11 cellular contexts compared by ENCODE assay signal in the genomic region with DNA sequence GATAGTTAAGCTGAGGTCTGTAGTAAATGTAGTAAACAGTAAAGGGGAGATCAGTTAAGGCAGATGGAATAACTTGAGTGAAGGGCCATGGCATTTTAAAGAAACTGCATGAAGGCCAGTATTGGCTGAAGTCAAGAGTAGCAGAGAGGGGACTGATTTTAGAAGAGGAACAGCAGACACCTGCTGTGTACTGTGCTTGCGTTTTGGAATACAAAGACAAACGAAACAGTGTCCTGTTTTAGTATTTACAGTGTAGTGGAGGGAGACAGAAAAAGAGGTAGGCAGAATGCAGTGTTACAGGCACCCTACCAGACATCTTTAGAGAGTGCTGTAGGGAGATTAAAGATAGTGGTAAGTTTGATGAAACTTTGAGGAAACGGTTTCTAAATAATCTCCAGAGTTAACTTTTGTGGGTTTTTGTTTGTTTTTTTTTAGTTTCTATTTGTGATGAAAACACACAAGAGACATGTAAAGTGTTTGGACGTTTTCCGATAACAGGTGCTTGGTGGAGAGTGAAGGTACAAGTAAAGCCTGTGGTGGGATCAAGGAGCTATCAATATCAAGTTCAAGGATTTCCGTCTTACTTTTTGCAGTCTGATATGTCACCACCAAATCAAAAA. TPM values are rescaled to one million over a fixed set of nuclear protein-coding genes. Genes with fewer than 3 reads are reported as not detected.
DNase-seq lines count a peak whose midpoint lies in the region; ATAC-seq and TF ChIP-seq lines count a peak whose summit lies in the region.
"Had no signal": no experiment of that assay in that cellular context is flagged by ENCODE, and none has a peak within 500 bp of the region (broad histone marks: within the 10 kb centered on the region; RNA-seq: fewer than 3 reads in every experiment).

No MANE protein-coding gene starts in this region.

- H3K4me3 ChIP-seq in PC-3 (ENCODE audit: low read length) (peak overlapping the region; percentile 98; the same call in 1 of the 2 replicates), stomach (peak overlapping the region in 1 of 4 donors; percentile 74)
- H3K4me3 ChIP-seq in effector memory CD4-positive, alpha-beta T cell (ENCODE audit: insufficient read depth, low read depth, low read length, poor library complexity, severe bottlenecking): peak overlapping the region; percentile 85

- H3K36me3 ChIP-seq in PC-3 (ENCODE audit: low read depth, low read length) (no peaks in the 10 kb centered on the region; the same call in 1 of the 2 replicates), stomach (peaks cover 0 to 29% (median 12%) of the 10 kb centered on the region in 4 donors)
- peaks cover 19% of the 10 kb centered on the region for H3K36me3 ChIP-seq in effector memory CD4-positive, alpha-beta T cell (ENCODE audit: control insufficient read depth, insufficient read depth, low read length)
- H3K36me3 ChIP-seq: suprapubic skin had no signal

- H3K4me1 ChIP-seq in PC-3 (ENCODE audit: insufficient read depth, low read length) (peaks cover 17% of the 10 kb centered on the region), stomach (peaks cover 0 to 41% (median 18%) of the 10 kb centered on the region in 4 donors)
- H3K4me1 ChIP-seq in effector memory CD4-positive, alpha-beta T cell (ENCODE audit: control insufficient read depth, insufficient read depth, low read length, poor library complexity, severe bottlenecking): peaks cover 12% of the 10 kb centered on the region

- intact Hi-C loops in PC-3 (cut with micrococcal nuclease) (loop anchor here (10.0 kb wide), 1 partner anchor 160 kb away; no protein-coding TSS in a partner anchor), stomach (cut with DNase I; ENCODE audit: low total_unique reads) (no loop called here)

- H3K9me3 ChIP-seq in PC-3 (ENCODE audit: low read length): no peaks in the 10 kb centered on the region
- H3K9me3 ChIP-seq in effector memory CD4-positive, alpha-beta T cell (ENCODE audit: control insufficient read depth, low read length): no peaks in the 10 kb centered on the region
- H3K9me3 ChIP-seq in stomach: no peaks in the 10 kb centered on the region
- H3K9me3 ChIP-seq: suprapubic skin had no signal

- H3K27me3 Mint-ChIP-seq in activated T-cell treated with anti-CD3 and anti-CD28 coated beads, Interleukin-2, amount 50 U/mL, for 72 hours (ENCODE audit: low read depth): no peaks in the 10 kb centered on the region

- H3K79me2 ChIP-seq in PC-3 (ENCODE audit: low read length): peaks cover 15% of the 10 kb centered on the region

- CTCF ChIA-PET in PC-3 (lab: Charles Lee): no interaction called here

- H3K27me3 ChIP-seq in PC-3 (ENCODE audit: low read length) (no peaks in the 10 kb centered on the region), stomach (peaks cover 0 to 3% (median 0%) of the 10 kb centered on the region in 3 donors)
- H3K27me3 ChIP-seq in effector memory CD4-positive, alpha-beta T cell (replicated peaks; ENCODE audit: control insufficient read depth, insufficient read depth, low read length, poor library complexity, severe bottlenecking): no peaks in the 10 kb centered on the region
- H3K27me3 ChIP-seq: suprapubic skin had no signal

- H3K4me2 ChIP-seq in PC-3 (ENCODE audit: low read length): peak overlapping the region; percentile 95

- TF ChIP-seq POLR2A in stomach (IDR thresholded peaks at IDR 0.05) (no peak), GM18505 (IDR thresholded peaks at IDR 0.05; ENCODE audit: borderline replicate concordance, extremely low read depth, insufficient read depth, insufficient read length) (no peak)

- peak overlapping the region; percentile 88 to 98 for H3K4me3 Mint-ChIP-seq in activated T-cell treated with anti-CD3 and anti-CD28 coated beads, Interleukin-2, amount 50 U/mL, for 72 hours

- H2AFZ ChIP-seq in PC-3 (ENCODE audit: low read length): no peak overlapping the region

- peak overlapping the region; percentile 100 for H3K27ac Mint-ChIP-seq in activated T-cell treated with anti-CD3 and anti-CD28 coated beads, Interleukin-2, amount 50 U/mL, for 72 hours

- no peaks in the 10 kb centered on the region for H4K20me1 ChIP-seq in PC-3 (ENCODE audit: low read length)

- 35 to 54% (median 48%) methylated on average over 6 of the region's 6 CpGs for WGBS in stomach, 5 donors

- H3K36me3 Mint-ChIP-seq in activated T-cell treated with anti-CD3 and anti-CD28 coated beads, Interleukin-2, amount 50 U/mL, for 72 hours (ENCODE audit: insufficient read depth in 2 of 2): peaks cover 11 to 39% of the 10 kb centered on the region in 2 donors

- no peak overlapping the region for H3K9ac ChIP-seq in PC-3 (ENCODE audit: low read length)

- no peaks in the 10 kb centered on the region for H3K9me3 Mint-ChIP-seq in activated T-cell treated with anti-CD3 and anti-CD28 coated beads, Interleukin-2, amount 50 U/mL, for 72 hours

- H3K27ac ChIP-seq in PC-3 (ENCODE audit: low read length) (no peak overlapping the region), stomach (peak overlapping the region in 3 of 5 donors; percentile 89 to 92 (median 90))
- peak overlapping the region; percentile 88 for H3K27ac ChIP-seq in effector memory CD4-positive, alpha-beta T cell (ENCODE audit: insufficient read depth, low read length, poor library complexity, severe bottlenecking)
- H3K27ac ChIP-seq: suprapubic skin had no signal

- H3F3A ChIP-seq in PC-3 (ENCODE audit: low read length, unreplicated experiment): no peaks in the 10 kb centered on the region

- no peak for TF ChIP-seq EP300 in stomach (IDR thresholded peaks at IDR 0.05)

- POLR2A ChIA-PET in PC-3 (lab: Charles Lee; ENCODE audit: unreplicated experiment): no interaction called here

- no peak for ATAC-seq in activated T-cell treated with anti-CD3 and anti-CD28 coated beads, Interleukin-2, amount 50 U/mL, for 72 hours (replicated peaks in 1 of 2)
- ATAC-seq in PC-3 (no peak), GM18505 (IDR thresholded peaks at IDR 0.05; ENCODE audit: unreplicated experiment) (no peak), HG03469 (IDR thresholded peaks at IDR 0.05; ENCODE audit: unreplicated experiment) (no peak)
- ATAC-seq: left lobe of liver had no signal

- no peaks in the 10 kb centered on the region for H3K9me2 ChIP-seq in PC-3 (replicated peaks; ENCODE audit: low read length)

- DNase-seq in activated T-cell treated with anti-CD3 and anti-CD28 coated beads, Interleukin-2, amount 50 U/mL, for 72 hours: no peak
- no peak for DNase-seq in activated T-cell treated with anti-CD3 and anti-CD28 coated beads for 4 hours
- no peak for DNase-seq in PC-3
- DNase-seq in effector memory CD4-positive, alpha-beta T cell: no peak
- DNase-seq in stomach: no peak
- DNase-seq in MV-4-11 (lab: John Stamatoyannopoulos, UW): no peak
- DNase-seq: stimulated activated CD4-positive, alpha-beta T cell treated with anti-CD3 and anti-CD28 coated beads, Interleukin-4, amount 100 ng/mL, for 1 hour had no signal

- H3K4me1 Mint-ChIP-seq in activated T-cell treated with anti-CD3 and anti-CD28 coated beads, Interleukin-2, amount 50 U/mL, for 72 hours (ENCODE audit: low read depth): peaks cover 66% of the 10 kb centered on the region

- TF ChIP-seq CTCF in PC-3 (conservative IDR thresholded peaks at IDR 0.05; ENCODE audit: low read depth, low read length): no peak
- TF ChIP-seq CTCF in stomach (IDR thresholded peaks at IDR 0.05): no peak

- no TSS peak for BruUV-seq in PC-3 (replicated peaks; lab: Mats Ljungman, UMichigan)

RNA-seq across cellular contexts. Expression of a gene that starts 2.1 kb away (rescaled TPM):
- total RNA-seq in activated T-cell treated with anti-CD3 and anti-CD28 coated beads, Interleukin-2, amount 50 U/mL, for 72 hours: 10 to 100 TPM; 29.7 to 31.9 TPM
- total RNA-seq in PC-3 (2014; rRNA removed): 2.1 and 2.7 TPM in 2 replicates
- total RNA-seq in stomach: 10 to 100 TPM in 1 of 5 donors, 1 to 10 TPM in 2, under 1 TPM in 2; 0.58 to 10.1 (median 3.6) TPM
- polyA plus RNA-seq in stomach: under 1 TPM; 0.31 to 0.50 (median 0.46) TPM
